Comparison of ENCODE assay signal across 1 cellular context in the genomic region with DNA sequence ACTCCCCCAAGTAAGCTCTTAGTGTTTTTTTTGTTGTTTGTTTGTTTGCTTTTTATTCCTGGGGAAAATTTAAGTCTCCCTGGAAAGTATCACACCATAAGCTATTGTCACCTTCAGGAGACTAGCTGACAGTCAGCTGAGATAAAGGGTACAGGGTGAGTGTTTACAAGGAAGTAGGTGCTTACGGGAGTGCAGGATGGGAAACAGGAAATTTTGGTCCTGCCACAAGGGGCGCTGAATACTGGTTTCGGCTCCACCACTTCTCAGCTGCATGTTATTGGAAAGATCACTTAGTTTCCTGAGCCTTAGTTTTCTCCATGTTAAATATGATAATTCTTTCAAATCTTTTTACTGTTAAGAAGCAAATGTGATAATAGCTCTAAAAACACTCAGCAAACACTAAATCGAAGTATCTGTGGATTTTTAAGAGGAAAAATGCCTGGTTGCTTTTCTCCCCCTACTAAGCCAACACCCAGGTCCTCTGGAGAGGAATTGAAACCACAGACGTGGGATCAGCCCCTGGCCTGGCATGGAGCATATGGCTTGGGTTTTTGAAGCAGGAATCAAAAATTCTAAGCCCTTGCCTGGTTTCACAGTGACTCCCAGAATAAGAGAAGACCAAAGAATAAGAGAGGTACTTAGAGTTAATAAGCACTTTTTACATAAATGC.
A peak's percentile ranks its signal among the peaks of the same experiment; 100 is the strongest.
TF ChIP-seq lines count a peak whose summit lies in the region.

No MANE protein-coding gene starts in this region.

TF ChIP-seq in K562, 482 proteins besides CTCF, POLR2A, EP300 and RAD21 (continued from another document and continues in another):
- TF ChIP-seq, protein P1, sequence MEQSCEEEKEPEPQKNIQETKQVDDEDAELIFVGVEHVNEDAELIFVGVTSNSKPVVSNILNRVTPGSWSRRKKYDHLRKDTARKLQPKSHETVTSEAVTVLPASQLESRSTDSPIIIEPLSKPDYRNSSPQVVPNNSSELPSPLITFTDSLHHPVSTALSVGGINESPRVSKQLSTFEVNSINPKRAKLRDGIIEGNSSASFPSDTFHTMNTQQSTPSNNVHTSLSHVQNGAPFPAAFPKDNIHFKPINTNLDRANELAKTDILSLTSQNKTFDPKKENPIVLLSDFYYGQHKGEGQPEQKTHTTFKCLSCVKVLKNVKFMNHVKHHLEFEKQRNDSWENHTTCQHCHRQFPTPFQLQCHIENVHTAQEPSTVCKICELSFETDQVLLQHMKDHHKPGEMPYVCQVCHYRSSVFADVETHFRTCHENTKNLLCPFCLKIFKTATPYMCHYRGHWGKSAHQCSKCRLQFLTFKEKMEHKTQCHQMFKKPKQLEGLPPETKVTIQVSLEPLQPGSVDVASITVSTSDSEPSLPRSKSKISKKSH (CRISPR knock-in tag; IDR thresholded peaks at IDR 0.05): no peak
- TF ChIP-seq ZNF507 (tag; conservative IDR thresholded peaks at IDR 0.05): no peak
- TF ChIP-seq, protein P2, sequence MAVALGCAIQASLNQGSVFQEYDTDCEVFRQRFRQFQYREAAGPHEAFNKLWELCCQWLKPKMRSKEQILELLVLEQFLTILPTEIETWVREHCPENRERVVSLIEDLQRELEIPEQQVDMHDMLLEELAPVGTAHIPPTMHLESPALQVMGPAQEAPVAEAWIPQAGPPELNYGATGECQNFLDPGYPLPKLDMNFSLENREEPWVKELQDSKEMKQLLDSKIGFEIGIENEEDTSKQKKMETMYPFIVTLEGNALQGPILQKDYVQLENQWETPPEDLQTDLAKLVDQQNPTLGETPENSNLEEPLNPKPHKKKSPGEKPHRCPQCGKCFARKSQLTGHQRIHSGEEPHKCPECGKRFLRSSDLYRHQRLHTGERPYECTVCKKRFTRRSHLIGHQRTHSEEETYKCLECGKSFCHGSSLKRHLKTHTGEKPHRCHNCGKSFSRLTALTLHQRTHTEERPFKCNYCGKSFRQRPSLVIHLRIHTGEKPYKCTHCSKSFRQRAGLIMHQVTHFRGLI (CRISPR knock-in tag; IDR thresholded peaks at IDR 0.05): no peak
- TF ChIP-seq, protein P3, sequence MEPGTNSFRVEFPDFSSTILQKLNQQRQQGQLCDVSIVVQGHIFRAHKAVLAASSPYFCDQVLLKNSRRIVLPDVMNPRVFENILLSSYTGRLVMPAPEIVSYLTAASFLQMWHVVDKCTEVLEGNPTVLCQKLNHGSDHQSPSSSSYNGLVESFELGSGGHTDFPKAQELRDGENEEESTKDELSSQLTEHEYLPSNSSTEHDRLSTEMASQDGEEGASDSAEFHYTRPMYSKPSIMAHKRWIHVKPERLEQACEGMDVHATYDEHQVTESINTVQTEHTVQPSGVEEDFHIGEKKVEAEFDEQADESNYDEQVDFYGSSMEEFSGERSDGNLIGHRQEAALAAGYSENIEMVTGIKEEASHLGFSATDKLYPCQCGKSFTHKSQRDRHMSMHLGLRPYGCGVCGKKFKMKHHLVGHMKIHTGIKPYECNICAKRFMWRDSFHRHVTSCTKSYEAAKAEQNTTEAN (CRISPR knock-in tag; IDR thresholded peaks at IDR 0.05): no peak
- no peak for TF ChIP-seq MYNN (IDR thresholded peaks at IDR 0.05)
- TF ChIP-seq MYNN (CRISPR knock-in tag; IDR thresholded peaks at IDR 0.05): no peak
- no peak for TF ChIP-seq SMAD4 (CRISPR knock-in tag; conservative IDR thresholded peaks at IDR 0.05)
- TF ChIP-seq, protein P4, sequence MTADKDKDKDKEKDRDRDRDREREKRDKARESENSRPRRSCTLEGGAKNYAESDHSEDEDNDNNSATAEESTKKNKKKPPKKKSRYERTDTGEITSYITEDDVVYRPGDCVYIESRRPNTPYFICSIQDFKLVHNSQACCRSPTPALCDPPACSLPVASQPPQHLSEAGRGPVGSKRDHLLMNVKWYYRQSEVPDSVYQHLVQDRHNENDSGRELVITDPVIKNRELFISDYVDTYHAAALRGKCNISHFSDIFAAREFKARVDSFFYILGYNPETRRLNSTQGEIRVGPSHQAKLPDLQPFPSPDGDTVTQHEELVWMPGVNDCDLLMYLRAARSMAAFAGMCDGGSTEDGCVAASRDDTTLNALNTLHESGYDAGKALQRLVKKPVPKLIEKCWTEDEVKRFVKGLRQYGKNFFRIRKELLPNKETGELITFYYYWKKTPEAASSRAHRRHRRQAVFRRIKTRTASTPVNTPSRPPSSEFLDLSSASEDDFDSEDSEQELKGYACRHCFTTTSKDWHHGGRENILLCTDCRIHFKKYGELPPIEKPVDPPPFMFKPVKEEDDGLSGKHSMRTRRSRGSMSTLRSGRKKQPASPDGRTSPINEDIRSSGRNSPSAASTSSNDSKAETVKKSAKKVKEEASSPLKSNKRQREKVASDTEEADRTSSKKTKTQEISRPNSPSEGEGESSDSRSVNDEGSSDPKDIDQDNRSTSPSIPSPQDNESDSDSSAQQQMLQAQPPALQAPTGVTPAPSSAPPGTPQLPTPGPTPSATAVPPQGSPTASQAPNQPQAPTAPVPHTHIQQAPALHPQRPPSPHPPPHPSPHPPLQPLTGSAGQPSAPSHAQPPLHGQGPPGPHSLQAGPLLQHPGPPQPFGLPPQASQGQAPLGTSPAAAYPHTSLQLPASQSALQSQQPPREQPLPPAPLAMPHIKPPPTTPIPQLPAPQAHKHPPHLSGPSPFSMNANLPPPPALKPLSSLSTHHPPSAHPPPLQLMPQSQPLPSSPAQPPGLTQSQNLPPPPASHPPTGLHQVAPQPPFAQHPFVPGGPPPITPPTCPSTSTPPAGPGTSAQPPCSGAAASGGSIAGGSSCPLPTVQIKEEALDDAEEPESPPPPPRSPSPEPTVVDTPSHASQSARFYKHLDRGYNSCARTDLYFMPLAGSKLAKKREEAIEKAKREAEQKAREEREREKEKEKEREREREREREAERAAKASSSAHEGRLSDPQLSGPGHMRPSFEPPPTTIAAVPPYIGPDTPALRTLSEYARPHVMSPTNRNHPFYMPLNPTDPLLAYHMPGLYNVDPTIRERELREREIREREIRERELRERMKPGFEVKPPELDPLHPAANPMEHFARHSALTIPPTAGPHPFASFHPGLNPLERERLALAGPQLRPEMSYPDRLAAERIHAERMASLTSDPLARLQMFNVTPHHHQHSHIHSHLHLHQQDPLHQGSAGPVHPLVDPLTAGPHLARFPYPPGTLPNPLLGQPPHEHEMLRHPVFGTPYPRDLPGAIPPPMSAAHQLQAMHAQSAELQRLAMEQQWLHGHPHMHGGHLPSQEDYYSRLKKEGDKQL (CRISPR knock-in tag; IDR thresholded peaks at IDR 0.05; ENCODE audit: borderline replicate concordance): no peak
- TF ChIP-seq ELF1 (tag; IDR thresholded peaks at IDR 0.05): peak; percentile 68; the same call in 1 of the 2 replicates
- no peak for TF ChIP-seq PHF20 (IDR thresholded peaks at IDR 0.05; ENCODE audit: partially characterized antibody)
- TF ChIP-seq, protein P5, sequence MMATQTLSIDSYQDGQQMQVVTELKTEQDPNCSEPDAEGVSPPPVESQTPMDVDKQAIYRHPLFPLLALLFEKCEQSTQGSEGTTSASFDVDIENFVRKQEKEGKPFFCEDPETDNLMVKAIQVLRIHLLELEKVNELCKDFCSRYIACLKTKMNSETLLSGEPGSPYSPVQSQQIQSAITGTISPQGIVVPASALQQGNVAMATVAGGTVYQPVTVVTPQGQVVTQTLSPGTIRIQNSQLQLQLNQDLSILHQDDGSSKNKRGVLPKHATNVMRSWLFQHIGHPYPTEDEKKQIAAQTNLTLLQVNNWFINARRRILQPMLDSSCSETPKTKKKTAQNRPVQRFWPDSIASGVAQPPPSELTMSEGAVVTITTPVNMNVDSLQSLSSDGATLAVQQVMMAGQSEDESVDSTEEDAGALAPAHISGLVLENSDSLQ (IDR thresholded peaks at IDR 0.05): no peak
- TF ChIP-seq ZNF263 (CRISPR knock-in tag; IDR thresholded peaks at IDR 0.05; ENCODE audit: borderline replicate concordance): no peak
- TF ChIP-seq, protein P6, sequence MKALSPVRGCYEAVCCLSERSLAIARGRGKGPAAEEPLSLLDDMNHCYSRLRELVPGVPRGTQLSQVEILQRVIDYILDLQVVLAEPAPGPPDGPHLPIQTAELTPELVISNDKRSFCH (CRISPR knock-in tag; IDR thresholded peaks at IDR 0.05): no peak
- TF ChIP-seq, protein P6 (tag; IDR thresholded peaks at IDR 0.05): no peak
- TF ChIP-seq, protein P7, sequence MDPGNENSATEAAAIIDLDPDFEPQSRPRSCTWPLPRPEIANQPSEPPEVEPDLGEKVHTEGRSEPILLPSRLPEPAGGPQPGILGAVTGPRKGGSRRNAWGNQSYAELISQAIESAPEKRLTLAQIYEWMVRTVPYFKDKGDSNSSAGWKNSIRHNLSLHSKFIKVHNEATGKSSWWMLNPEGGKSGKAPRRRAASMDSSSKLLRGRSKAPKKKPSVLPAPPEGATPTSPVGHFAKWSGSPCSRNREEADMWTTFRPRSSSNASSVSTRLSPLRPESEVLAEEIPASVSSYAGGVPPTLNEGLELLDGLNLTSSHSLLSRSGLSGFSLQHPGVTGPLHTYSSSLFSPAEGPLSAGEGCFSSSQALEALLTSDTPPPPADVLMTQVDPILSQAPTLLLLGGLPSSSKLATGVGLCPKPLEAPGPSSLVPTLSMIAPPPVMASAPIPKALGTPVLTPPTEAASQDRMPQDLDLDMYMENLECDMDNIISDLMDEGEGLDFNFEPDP (CRISPR knock-in tag; IDR thresholded peaks at IDR 0.05): no peak
- TF ChIP-seq CREB1 (IDR thresholded peaks at IDR 0.05): no peak
- no peak for TF ChIP-seq CREB1 (CRISPR knock-in tag; IDR thresholded peaks at IDR 0.05)
- no peak for TF ChIP-seq NCOR1 (IDR thresholded peaks at IDR 0.05)
- TF ChIP-seq CBX2 (IDR thresholded peaks at IDR 0.05; ENCODE audit: insufficient read depth, low read length, poor library complexity, severe bottlenecking): no peak
- TF ChIP-seq BRD9 (IDR thresholded peaks at IDR 0.05; ENCODE audit: low read depth, partially characterized antibody): no peak
- TF ChIP-seq, protein P8, sequence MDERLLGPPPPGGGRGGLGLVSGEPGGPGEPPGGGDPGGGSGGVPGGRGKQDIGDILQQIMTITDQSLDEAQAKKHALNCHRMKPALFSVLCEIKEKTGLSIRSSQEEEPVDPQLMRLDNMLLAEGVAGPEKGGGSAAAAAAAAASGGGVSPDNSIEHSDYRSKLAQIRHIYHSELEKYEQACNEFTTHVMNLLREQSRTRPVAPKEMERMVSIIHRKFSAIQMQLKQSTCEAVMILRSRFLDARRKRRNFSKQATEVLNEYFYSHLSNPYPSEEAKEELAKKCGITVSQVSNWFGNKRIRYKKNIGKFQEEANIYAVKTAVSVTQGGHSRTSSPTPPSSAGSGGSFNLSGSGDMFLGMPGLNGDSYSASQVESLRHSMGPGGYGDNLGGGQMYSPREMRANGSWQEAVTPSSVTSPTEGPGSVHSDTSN (CRISPR knock-in tag; IDR thresholded peaks at IDR 0.05; ENCODE audit: low read depth): no peak
- TF ChIP-seq, protein P8 (tag; conservative IDR thresholded peaks at IDR 0.05; ENCODE audit: low read depth): no peak
- TF ChIP-seq IFI16 (CRISPR knock-in tag; IDR thresholded peaks at IDR 0.05): no peak
- TF ChIP-seq EP400 (IDR thresholded peaks at IDR 0.05): no peak
- TF ChIP-seq, protein P9, sequence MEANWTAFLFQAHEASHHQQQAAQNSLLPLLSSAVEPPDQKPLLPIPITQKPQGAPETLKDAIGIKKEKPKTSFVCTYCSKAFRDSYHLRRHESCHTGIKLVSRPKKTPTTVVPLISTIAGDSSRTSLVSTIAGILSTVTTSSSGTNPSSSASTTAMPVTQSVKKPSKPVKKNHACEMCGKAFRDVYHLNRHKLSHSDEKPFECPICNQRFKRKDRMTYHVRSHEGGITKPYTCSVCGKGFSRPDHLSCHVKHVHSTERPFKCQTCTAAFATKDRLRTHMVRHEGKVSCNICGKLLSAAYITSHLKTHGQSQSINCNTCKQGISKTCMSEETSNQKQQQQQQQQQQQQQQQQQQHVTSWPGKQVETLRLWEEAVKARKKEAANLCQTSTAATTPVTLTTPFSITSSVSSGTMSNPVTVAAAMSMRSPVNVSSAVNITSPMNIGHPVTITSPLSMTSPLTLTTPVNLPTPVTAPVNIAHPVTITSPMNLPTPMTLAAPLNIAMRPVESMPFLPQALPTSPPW (CRISPR knock-in tag; IDR thresholded peaks at IDR 0.05): no peak
- TF ChIP-seq, protein P10, sequence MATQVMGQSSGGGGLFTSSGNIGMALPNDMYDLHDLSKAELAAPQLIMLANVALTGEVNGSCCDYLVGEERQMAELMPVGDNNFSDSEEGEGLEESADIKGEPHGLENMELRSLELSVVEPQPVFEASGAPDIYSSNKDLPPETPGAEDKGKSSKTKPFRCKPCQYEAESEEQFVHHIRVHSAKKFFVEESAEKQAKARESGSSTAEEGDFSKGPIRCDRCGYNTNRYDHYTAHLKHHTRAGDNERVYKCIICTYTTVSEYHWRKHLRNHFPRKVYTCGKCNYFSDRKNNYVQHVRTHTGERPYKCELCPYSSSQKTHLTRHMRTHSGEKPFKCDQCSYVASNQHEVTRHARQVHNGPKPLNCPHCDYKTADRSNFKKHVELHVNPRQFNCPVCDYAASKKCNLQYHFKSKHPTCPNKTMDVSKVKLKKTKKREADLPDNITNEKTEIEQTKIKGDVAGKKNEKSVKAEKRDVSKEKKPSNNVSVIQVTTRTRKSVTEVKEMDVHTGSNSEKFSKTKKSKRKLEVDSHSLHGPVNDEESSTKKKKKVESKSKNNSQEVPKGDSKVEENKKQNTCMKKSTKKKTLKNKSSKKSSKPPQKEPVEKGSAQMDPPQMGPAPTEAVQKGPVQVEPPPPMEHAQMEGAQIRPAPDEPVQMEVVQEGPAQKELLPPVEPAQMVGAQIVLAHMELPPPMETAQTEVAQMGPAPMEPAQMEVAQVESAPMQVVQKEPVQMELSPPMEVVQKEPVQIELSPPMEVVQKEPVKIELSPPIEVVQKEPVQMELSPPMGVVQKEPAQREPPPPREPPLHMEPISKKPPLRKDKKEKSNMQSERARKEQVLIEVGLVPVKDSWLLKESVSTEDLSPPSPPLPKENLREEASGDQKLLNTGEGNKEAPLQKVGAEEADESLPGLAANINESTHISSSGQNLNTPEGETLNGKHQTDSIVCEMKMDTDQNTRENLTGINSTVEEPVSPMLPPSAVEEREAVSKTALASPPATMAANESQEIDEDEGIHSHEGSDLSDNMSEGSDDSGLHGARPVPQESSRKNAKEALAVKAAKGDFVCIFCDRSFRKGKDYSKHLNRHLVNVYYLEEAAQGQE (CRISPR knock-in tag; IDR thresholded peaks at IDR 0.05; ENCODE audit: low read depth): no peak
- TF ChIP-seq, protein P11, sequence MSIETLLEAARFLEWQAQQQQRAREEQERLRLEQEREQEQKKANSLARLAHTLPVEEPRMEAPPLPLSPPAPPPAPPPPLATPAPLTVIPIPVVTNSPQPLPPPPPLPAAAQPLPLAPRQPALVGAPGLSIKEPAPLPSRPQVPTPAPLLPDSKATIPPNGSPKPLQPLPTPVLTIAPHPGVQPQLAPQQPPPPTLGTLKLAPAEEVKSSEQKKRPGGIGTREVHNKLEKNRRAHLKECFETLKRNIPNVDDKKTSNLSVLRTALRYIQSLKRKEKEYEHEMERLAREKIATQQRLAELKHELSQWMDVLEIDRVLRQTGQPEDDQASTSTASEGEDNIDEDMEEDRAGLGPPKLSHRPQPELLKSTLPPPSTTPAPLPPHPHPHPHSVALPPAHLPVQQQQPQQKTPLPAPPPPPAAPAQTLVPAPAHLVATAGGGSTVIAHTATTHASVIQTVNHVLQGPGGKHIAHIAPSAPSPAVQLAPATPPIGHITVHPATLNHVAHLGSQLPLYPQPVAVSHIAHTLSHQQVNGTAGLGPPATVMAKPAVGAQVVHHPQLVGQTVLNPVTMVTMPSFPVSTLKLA (conservative IDR thresholded peaks at IDR 0.05): no peak
